ENCODE assay signal across 24 cellular contexts in genomic region chr7:16958724-16959123, GRCh38.
DNase-seq lines count a peak whose midpoint lies in the region; ATAC-seq, FAIRE-seq and TF ChIP-seq lines count a peak whose summit lies in the region.
"Had no signal": no experiment of that assay in that cellular context is flagged by ENCODE, and none has a peak within 500 bp of the region (broad histone marks: within the 10 kb centered on the region; RNA-seq: fewer than 3 reads in every experiment).

No MANE protein-coding gene starts in this region.

- peaks cover 4% of the 10 kb centered on the region; the same call in 1 of the 2 replicates for H3K4me1 Mint-ChIP-seq in WTC11
- H3K4me1 Mint-ChIP-seq: B cell had no signal

- peak; percentile 80 for DNase-seq in DMS53 (lab: John Stamatoyannopoulos, UW)
- DNase-seq in WTC11 (ENCODE audit: low spot score), result no peak
- DNase-seq in HepG2 (ENCODE audit: low spot score), result peak; percentile 79
- no peak for DNase-seq in right lobe of liver
- no peak for DNase-seq in dorsolateral prefrontal cortex
- no peak for DNase-seq in UCSD-AML1 (lab: John Stamatoyannopoulos, UW; ENCODE audit: unreplicated experiment)
- DNase-seq: AML-193; CD4-positive, alpha-beta T cell; CD8-positive, alpha-beta T cell; DMS 273 treated with DMSO at 0.1 percent for 48 hours; DMS153; DMS79; DND-41; EL; GDM1 had no signal

- CTCF ChIA-PET in WTC11 (lab: Charles Lee), result no interaction called here
- CTCF ChIA-PET in HepG2 (lab: Yijun Ruan, JAX; ENCODE audit: low intra/inter-chr PET ratio, low total read pairs), result no interaction called here

- ATAC-seq in WTC11, result no peak
- peak; percentile 74 for ATAC-seq in HepG2
- peak in 3 of 4 donors; percentile 30 to 78 (median 59) for ATAC-seq in right lobe of liver
- no peak for ATAC-seq in gastroesophageal sphincter
- ATAC-seq: A549; CD8-positive, alpha-beta T cell; GM12878 had no signal

- TF ChIP-seq CTCF in WTC11 (IDR thresholded peaks at IDR 0.05), result no peak
- TF ChIP-seq CTCF in HepG2 (CRISPR knock-in tag; IDR thresholded peaks at IDR 0.05), result no peak
- no peak for TF ChIP-seq CTCF in right lobe of liver (IDR thresholded peaks at IDR 0.05)
- no peak for TF ChIP-seq CTCF in dorsolateral prefrontal cortex (IDR thresholded peaks at IDR 0.05 in 54 of 56, conservative IDR thresholded peaks at IDR 0.05 in 2 of 56; ENCODE audit: low read depth in 1 of 56, partially characterized antibody in 56 of 56)
- TF ChIP-seq CTCF in gastroesophageal sphincter (IDR thresholded peaks at IDR 0.05), result no peak

- H3K36me3 Mint-ChIP-seq in WTC11, result no peaks in the 10 kb centered on the region; the same call in 1 of the 2 replicates
- H3K36me3 Mint-ChIP-seq: CD8-positive, alpha-beta T cell had no signal

- TF ChIP-seq EP300 in HepG2 (IDR thresholded peaks at IDR 0.05; ENCODE audit: low read depth in 2 of 2, low read length in 2 of 2), result peak in 1 of 2 experiments; percentile 90; a peak in 2 of 4 replicates
- no peak for TF ChIP-seq EP300 in HepG2 (CRISPR knock-in tag; IDR thresholded peaks at IDR 0.05; ENCODE audit: borderline replicate concordance)
- no peak for TF ChIP-seq EP300 in gastroesophageal sphincter (IDR thresholded peaks at IDR 0.05)

- in situ Hi-C loops in HepG2 (cut with HindIII; ENCODE audit: extremely low pct_ligation_motif_present, low pct_unique_long_range_greater_than_20kb), result no loop called here

- POLR2A ChIA-PET in WTC11 (lab: Charles Lee), result no interaction called here
- POLR2A ChIA-PET in HepG2 (lab: Yijun Ruan, JAX), result interaction anchor here (0.7 kb wide), 1 partner anchor 34 kb away, joined by 3 read pairs; no protein-coding TSS in a partner anchor

- H3K27me3 ChIP-seq in HepG2 (ENCODE audit: control insufficient read depth in 1 of 2, insufficient read depth in 2 of 2, low read length in 2 of 2) (no peaks in the 10 kb centered on the region), right lobe of liver (no peaks in the 10 kb centered on the region), dorsolateral prefrontal cortex (no peaks in the 10 kb centered on the region), gastroesophageal sphincter (no peaks in the 10 kb centered on the region)
- H3K27me3 ChIP-seq: BLaER1 treated with 17β-estradiol and CSF1 and Interleukin-3, amounts not matched to agents 10 nM and 100 nM had no signal

- no peaks in the 10 kb centered on the region for H3K36me3 ChIP-seq in HepG2 (replicated peaks in 1 of 2; ENCODE audit: control insufficient read depth in 1 of 2, insufficient read depth in 2 of 2, low read length in 2 of 2)
- H3K36me3 ChIP-seq in right lobe of liver, result no peaks in the 10 kb centered on the region
- H3K36me3 ChIP-seq in gastroesophageal sphincter, result no peaks in the 10 kb centered on the region
- H3K36me3 ChIP-seq: BLaER1 treated with 17β-estradiol and CSF1 and Interleukin-3, amounts not matched to agents 10 nM and 100 nM had no signal

- no peak overlapping the region for H3K27ac Mint-ChIP-seq in WTC11
- H3K27ac Mint-ChIP-seq: B cell; CD4-positive, alpha-beta T cell; CD8-positive, alpha-beta T cell had no signal

- no peaks in the 10 kb centered on the region for H4K20me1 ChIP-seq in HepG2 (ENCODE audit: insufficient read depth, low read length)
- H4K20me1 ChIP-seq: BLaER1 treated with 17β-estradiol and CSF1 and Interleukin-3, amounts not matched to agents 10 nM and 100 nM had no signal

- TF ChIP-seq POLR2A in HepG2 (IDR thresholded peaks at IDR 0.05; ENCODE audit: insufficient read depth in 1 of 2, low read depth in 2 of 2, low read length in 2 of 2) (no peak), right lobe of liver (IDR thresholded peaks at IDR 0.05) (no peak), gastroesophageal sphincter (IDR thresholded peaks at IDR 0.05) (no peak)

- intact Hi-C loops in HepG2 (cut with micrococcal nuclease; ENCODE audit: unreplicated experiment) (loop anchor here (10.0 kb wide), 1 partner anchor 576 kb away; no protein-coding TSS in a partner anchor), right lobe of liver (cut with DNase I) (no loop called here), dorsolateral prefrontal cortex (cut with DNase I) (no loop called here)

- peaks cover 21% of the 10 kb centered on the region for H3K9me3 Mint-ChIP-seq in WTC11
- H3K9me3 Mint-ChIP-seq: CD4-positive, alpha-beta T cell; CD8-positive, alpha-beta T cell had no signal

- H3K4me1 ChIP-seq in HepG2 (ENCODE audit: insufficient read depth, low read length) (peaks cover 29% of the 10 kb centered on the region), right lobe of liver (peaks cover 0 to 9% (median 0%) of the 10 kb centered on the region in 4 donors), gastroesophageal sphincter (peaks cover 0 to 10% (median 3%) of the 10 kb centered on the region in 3 donors)
- H3K4me1 ChIP-seq: A549 had no signal

- WGBS in HepG2 (ENCODE audit: low lambda C conversion rate), result 3% methylated on average over 1 of the region's 1 CpG
- 29% methylated on average over 1 of the region's 1 CpG for WGBS in right lobe of liver (ENCODE audit: insufficient coverage, low coverage, low lambda C conversion rate, missing lambda C conversion rate)
- 88 to 100% methylated on average over 1 of the region's 1 CpG for WGBS in gastroesophageal sphincter (ENCODE audit: low coverage in 1 of 2), 2 donors

- peak; percentile 70 for FAIRE-seq in HepG2 (lab: Jason Lieb, UNC)
- FAIRE-seq: A549, GM12878, GM12892, GM18507 had no signal

- no TSS peak for BruUV-seq in HepG2 (replicated peaks; lab: Mats Ljungman, UMichigan)

- no peaks in the 10 kb centered on the region for H3K9me3 ChIP-seq in HepG2 (ENCODE audit: low read length)
- H3K9me3 ChIP-seq in right lobe of liver, result no peaks in the 10 kb centered on the region
- no peaks in the 10 kb centered on the region for H3K9me3 ChIP-seq in gastroesophageal sphincter
- H3K9me3 ChIP-seq: A549 had no signal

- TF ChIP-seq RAD21 in HepG2 (CRISPR knock-in tag; IDR thresholded peaks at IDR 0.05), result no peak

- H3K9ac ChIP-seq in HepG2 (ENCODE audit: insufficient read depth, low read depth, low read length), result no peak overlapping the region
- H3K9ac ChIP-seq: BLaER1 treated with 17β-estradiol and CSF1 and Interleukin-3, amounts not matched to agents 10 nM and 100 nM had no signal

- peak overlapping the region; percentile 24; the same call in 1 of the 2 replicates for H3K4me2 ChIP-seq in HepG2 (ENCODE audit: low read depth, low read length)
- H3K4me2 ChIP-seq: A549; BLaER1 treated with 17β-estradiol and CSF1 and Interleukin-3, amounts not matched to agents 10 nM and 100 nM had no signal

- no peak overlapping the region for H3K4me3 ChIP-seq in HepG2 (replicated peaks in 1 of 3; ENCODE audit: insufficient read depth in 1 of 3, low read depth in 2 of 3, low read length in 3 of 3)
- no peak overlapping the region for H3K4me3 ChIP-seq in right lobe of liver
- H3K4me3 ChIP-seq in dorsolateral prefrontal cortex, result no peak overlapping the region
- H3K4me3 ChIP-seq in gastroesophageal sphincter, result no peak overlapping the region
- H3K4me3 ChIP-seq: A549; BLaER1 treated with 17β-estradiol and CSF1 and Interleukin-3, amounts not matched to agents 10 nM and 100 nM; GM12878 had no signal

- H3K79me2 ChIP-seq in HepG2 (ENCODE audit: insufficient read depth, low read length), result no peaks in the 10 kb centered on the region

- no peaks in the 10 kb centered on the region for H3K27me3 Mint-ChIP-seq in WTC11 (ENCODE audit: low read depth)
- H3K27me3 Mint-ChIP-seq: B cell; CD4-positive, alpha-beta T cell had no signal

- no peak overlapping the region for H2AFZ ChIP-seq in HepG2 (ENCODE audit: low read length)

- no peak overlapping the region for H3K4me3 Mint-ChIP-seq in WTC11
- H3K4me3 Mint-ChIP-seq: B cell; CD4-positive, alpha-beta T cell; CD8-positive, alpha-beta T cell had no signal

- H3K27ac ChIP-seq in HepG2 (ENCODE audit: extremely low read length, insufficient read depth, low read length) (peak overlapping the region; percentile 47), right lobe of liver (peak overlapping the region in 1 of 3 donors; percentile 7), dorsolateral prefrontal cortex (no peak overlapping the region), gastroesophageal sphincter (no peak overlapping the region)
- H3K27ac ChIP-seq: 22Rv1; A549; BLaER1 treated with 17β-estradiol and CSF1 and Interleukin-3, amounts not matched to agents 10 nM and 100 nM; C4-2B had no signal

TF ChIP-seq in WTC11, 78 proteins besides CTCF, POLR2A, EP300 and RAD21 (continues in another document):
- TF ChIP-seq ZBTB21 (CRISPR knock-in tag; IDR thresholded peaks at IDR 0.05; ENCODE audit: borderline replicate concordance) (no peak), ZNF425 (CRISPR knock-in tag; conservative IDR thresholded peaks at IDR 0.05) (no peak)

TF ChIP-seq in HepG2, 621 proteins besides CTCF, POLR2A, EP300 and RAD21 (continues in another document):
- TF ChIP-seq ZNF609 (CRISPR knock-in tag; IDR thresholded peaks at IDR 0.05; ENCODE audit: borderline replicate concordance), result peak; percentile 58; the same call in 1 of the 2 replicates

Comparison
In these comparisons a context has a peak if more than half of its experiments do, and no peak if none do; other contexts are left out.
1. DNase-seq: peak in DMS53 (single experiment) and HepG2 (single experiment); none in WTC11 (single experiment), right lobe of liver (0 of 3), dorsolateral prefrontal cortex (0 of 10) and UCSD-AML1 (single experiment).
2. ATAC-seq: peak in HepG2 (single experiment) and right lobe of liver (3 of 4); none in WTC11 (single experiment) and gastroesophageal sphincter (single experiment).